Comparison of ENCODE assay signal across 16 cellular contexts in genomic region chr5:171412186-171412585, GRCh38. TPM values are rescaled to one million over a fixed set of nuclear protein-coding genes. Genes with fewer than 3 reads are reported as not detected.
DNase-seq lines count a peak whose midpoint lies in the region; ATAC-seq, FAIRE-seq and TF ChIP-seq lines count a peak whose summit lies in the region.
"Had no signal": no experiment of that assay in that cellular context is flagged by ENCODE, and none has a peak within 500 bp of the region (broad histone marks: within the 10 kb centered on the region; RNA-seq: fewer than 3 reads in every experiment).

No MANE protein-coding gene starts in this region.

- peaks cover 3% of the 10 kb centered on the region for H3K9me3 Mint-ChIP-seq in glutamatergic neuron (ENCODE audit: unreplicated experiment)
- H3K9me3 Mint-ChIP-seq: CD4-positive, CD25-positive, alpha-beta regulatory T cell had no signal

- POLR2A ChIA-PET in A549 (lab: Yijun Ruan, JAX) (no interaction called here), K562 (lab: Yijun Ruan, JAX) (no interaction called here)

- H3K36me3 ChIP-seq in K562 (ENCODE audit: control insufficient read depth, insufficient read depth, low read length), result peaks cover 63% of the 10 kb centered on the region

- CTCF ChIA-PET in A549 (lab: Yijun Ruan, JAX) (interaction anchor here (1.2 kb wide), 1 partner anchor 70 kb away, joined by 4 read pairs; no protein-coding TSS in a partner anchor), K562 (lab: Yijun Ruan, JAX; ENCODE audit: low intra/inter-chr PET ratio) (no interaction called here)

- H3K79me2 ChIP-seq in K562 (ENCODE audit: control insufficient read depth, insufficient read depth, low read length), result peaks cover 29% of the 10 kb centered on the region

- DNase-seq in A549 (ENCODE audit: low read depth in 1 of 2, low spot score in 1 of 2) (no peak), GM12891 (ENCODE audit: insufficient read length, low spot score) (no peak), T-helper 17 cell (no peak), K562 (ENCODE audit: extremely low read depth in 1 of 4, low spot score in 3 of 4) (no peak), glutamatergic neuron (no peak)
- no peak for DNase-seq in effector CD4-positive, alpha-beta T cell
- DNase-seq: Caco-2; CD4-positive, CD25-positive, alpha-beta regulatory T cell; DMS53; IMR-90; NCI-H187; NCI-H446; NK-92 treated with Interleukin-12 subunit alpha and Interleukin-12 subunit beta, amount 100 ng/mL, for 24 hours; SHP77 treated with DMSO at 0.1 percent for 48 hours had no signal

- H3K9me3 ChIP-seq in A549 (no peaks in the 10 kb centered on the region), T-helper 17 cell (ENCODE audit: control insufficient read depth, low read length, poor library complexity, severe bottlenecking) (no peaks in the 10 kb centered on the region), K562 (replicated peaks; ENCODE audit: control insufficient read depth, insufficient read depth, low read depth, low read length) (no peaks in the 10 kb centered on the region)
- H3K9me3 ChIP-seq: Caco-2 had no signal

- H3K27ac ChIP-seq in A549, result no peak overlapping the region
- H3K27ac ChIP-seq in K562 (ENCODE audit: extremely low read depth, low read depth, low read length), result no peak overlapping the region

- intact Hi-C loops in K562 (cut with micrococcal nuclease), result no loop called here

- TF ChIP-seq POLR2A in A549 (IDR thresholded peaks at IDR 0.05; ENCODE audit: low read length) (no peak), GM12891 (IDR thresholded peaks at IDR 0.05; ENCODE audit: low read depth, low read length) (peak; percentile 73), K562 (conservative IDR thresholded peaks at IDR 0.05) (peak; percentile 27)

- FAIRE-seq in A549 (lab: Jason Lieb, UNC), result no peak
- FAIRE-seq in GM12891 (lab: Jason Lieb, UNC), result no peak
- FAIRE-seq in K562 (lab: Jason Lieb, UNC), result no peak

- H3K4me1 Mint-ChIP-seq in T-helper 17 cell (peaks cover 26% of the 10 kb centered on the region), glutamatergic neuron (ENCODE audit: low read depth, unreplicated experiment) (no peaks in the 10 kb centered on the region)

- no peak overlapping the region for H3K4me3 ChIP-seq in A549
- H3K4me3 ChIP-seq in K562, result no peak overlapping the region

- BruUV-seq in K562 (replicated peaks; lab: Mats Ljungman, UMichigan), result no TSS peak

- H3K27me3 Mint-ChIP-seq in T-helper 17 cell (no peaks in the 10 kb centered on the region), glutamatergic neuron (ENCODE audit: unreplicated experiment) (no peaks in the 10 kb centered on the region)
- H3K27me3 Mint-ChIP-seq: B cell; CD4-positive, CD25-positive, alpha-beta regulatory T cell had no signal

- H3K9me1 ChIP-seq in K562 (ENCODE audit: control insufficient read depth, insufficient read depth, low read length), result no peaks in the 10 kb centered on the region

- no peak overlapping the region for H3K9ac ChIP-seq in K562 (ENCODE audit: insufficient read depth in 1 of 2, low read depth in 2 of 2, low read length in 2 of 2)

- H2AFZ ChIP-seq in K562 (ENCODE audit: low read depth, low read length), result no peak overlapping the region

- peaks cover 23% of the 10 kb centered on the region for H4K20me1 ChIP-seq in K562 (replicated peaks; ENCODE audit: control insufficient read depth, insufficient read depth, low read length)

- TF ChIP-seq EP300 in A549 (IDR thresholded peaks at IDR 0.05) (no peak), K562 (IDR thresholded peaks at IDR 0.05; ENCODE audit: low read length) (no peak)

- TF ChIP-seq RAD21 in A549 (conservative IDR thresholded peaks at IDR 0.05 in 1 of 2, IDR thresholded peaks at IDR 0.05 in 1 of 2), result no peak
- TF ChIP-seq RAD21 in K562 (CRISPR knock-in tag; conservative IDR thresholded peaks at IDR 0.05 in 1 of 2, IDR thresholded peaks at IDR 0.05 in 1 of 2), result no peak

- no peaks in the 10 kb centered on the region for H3K27me3 ChIP-seq in K562 (ENCODE audit: control insufficient read depth in 2 of 2, insufficient read depth in 2 of 2, low read length in 2 of 2)

- no peak for TF ChIP-seq CTCF in A549 (IDR thresholded peaks at IDR 0.05)
- TF ChIP-seq CTCF in K562 (IDR thresholded peaks at IDR 0.05 in 2 of 3, conservative IDR thresholded peaks at IDR 0.05 in 1 of 3; ENCODE audit: insufficient read depth in 2 of 3, low read depth in 1 of 3, low read length in 3 of 3), result no peak
- no peak for TF ChIP-seq CTCF in glutamatergic neuron (IDR thresholded peaks at IDR 0.05; ENCODE audit: partially characterized antibody, unreplicated experiment)

- peak overlapping the region; percentile 51 for H3K27ac Mint-ChIP-seq in T-helper 17 cell
- H3K27ac Mint-ChIP-seq in glutamatergic neuron (ENCODE audit: unreplicated experiment), result no peak overlapping the region
- H3K27ac Mint-ChIP-seq: B cell had no signal

- peaks cover 4% of the 10 kb centered on the region for H3K36me3 Mint-ChIP-seq in T-helper 17 cell (ENCODE audit: low read depth)
- no peaks in the 10 kb centered on the region for H3K36me3 Mint-ChIP-seq in glutamatergic neuron (ENCODE audit: unreplicated experiment)

- ATAC-seq in A549 (no peak), T-helper 17 cell (no peak), K562 (no peak), GM21786 (IDR thresholded peaks at IDR 0.05; ENCODE audit: unreplicated experiment) (no peak)

- H3K4me2 ChIP-seq in A549 (no peak overlapping the region), K562 (ENCODE audit: insufficient read depth, low read length) (no peak overlapping the region)

- in situ Hi-C loops in K562 (cut with MboI), result loop anchor here (10.0 kb wide), 1 partner anchor 623 kb away; no protein-coding TSS in a partner anchor

- WGBS in A549 (ENCODE audit: missing lambda C conversion rate), result 92% methylated on average over 5 of the region's 5 CpGs
- WGBS in K562 (ENCODE audit: insufficient coverage, low coverage, missing lambda C conversion rate), result 97% methylated on average over 5 of the region's 5 CpGs

- peaks cover 31% of the 10 kb centered on the region; the same call in 2 of the 3 replicates for H3K4me1 ChIP-seq in A549
- peaks cover 0 to 13% of the 10 kb centered on the region in 2 experiments; a peak in 2 of 5 replicates for H3K4me1 ChIP-seq in K562 (replicated peaks in 1 of 2; ENCODE audit: control insufficient read depth in 2 of 2, insufficient read depth in 2 of 2, low read length in 2 of 2)
- H3K4me1 ChIP-seq: Caco-2 had no signal

- H3K4me3 Mint-ChIP-seq in T-helper 17 cell (no peak overlapping the region), glutamatergic neuron (ENCODE audit: unreplicated experiment) (no peak overlapping the region)
- H3K4me3 Mint-ChIP-seq: B cell; CD4-positive, CD25-positive, alpha-beta regulatory T cell had no signal

RNA-seq across cellular contexts. Expression of gene FGF18, which starts 7.3 kb away (rescaled TPM):
- 0.11 and 0.16 TPM in 2 replicates for polyA plus RNA-seq in A549 (2011; rRNA removed)
- 0.17 and 0.19 TPM in 2 replicates for polyA plus RNA-seq in A549 (2012; cell fraction: cytosol; rRNA removed)
- 0.41 and 0.86 TPM in 2 replicates for polyA plus RNA-seq in A549 (2012; cell fraction: nucleus; rRNA removed)
- polyA plus RNA-seq in A549 (2017; fragmentation: RNase III; extraction: RNeasy Plus Mini Kit Qiagen cat#74134 plus additional on column Dnase treatment), result 0.09 to 0.34 TPM (median 0.18 TPM) in 3 replicates
- not detected in 2 replicates for polyA minus RNA-seq in A549 (2011; rRNA and poly(A)+ RNA removed)
- polyA plus RNA-seq in GM12891 (2012; ENCODE audit: low read depth, missing spikeins), result 0.17 TPM
- total RNA-seq in T-helper 17 cell, result under 1 TPM; 0.44 to 0.50 TPM
- total RNA-seq in K562 (2011; cell fraction: chromatin; rRNA removed; ENCODE audit: low replicate concordance), result 0.21 TPM in 1 of 2 replicates, not detected in the other
- 0.17 TPM in 1 of 2 replicates, not detected in the other for total RNA-seq in K562 (2011; cell fraction: nucleolus; rRNA removed)
- not detected in 2 replicates for total RNA-seq in K562 (2011; cell fraction: nucleoplasm; rRNA removed)
- 0.05 TPM in 1 of 2 replicates, not detected in the other for total RNA-seq in K562 (2014; rRNA removed)
- not detected in 2 replicates for total RNA-seq in K562 (2014; rRNA removed; fragmentation: Illumina TruSeq; extraction: Trizol)
- not detected in 2 replicates for total RNA-seq in K562 (2015; rRNA removed; fragmentation: Illumina TruSeq; extraction: Trizol)
- 0.18 TPM in 1 of 2 replicates, not detected in the other for total RNA-seq in K562 (2021)
- polyA plus RNA-seq in K562 (2011; rRNA removed), result not detected in 2 replicates
- 0.06 TPM in 1 of 2 replicates, not detected in the other for polyA plus RNA-seq in K562 (2011; cell fraction: cytosol; rRNA removed)
- polyA plus RNA-seq in K562 (2011; cell fraction: nucleus; rRNA removed), result 0.11 and 0.22 TPM in 2 replicates
- 0.04 and 0.05 TPM in 2 replicates for polyA plus RNA-seq in K562 (2012)
- polyA plus RNA-seq in K562 (2014; fragmentation: Illumina TruSeq; extraction: Trizol), result not detected in 2 replicates
- polyA plus RNA-seq in K562 (2014; fragmentation: Nextera tagmentation; extraction: Ambion mirVana), result not detected
- 0.11 TPM in 1 of 2 replicates, not detected in the other for polyA plus RNA-seq in K562 (2014; rRNA removed)
- not detected in 2 replicates for polyA minus RNA-seq in K562 (2011; rRNA and poly(A)+ RNA removed)
- polyA minus RNA-seq in K562 (2011; cell fraction: cytosol; rRNA and poly(A)+ RNA removed), result not detected in 2 replicates
- 0.13 and 0.22 TPM in 2 replicates for polyA minus RNA-seq in K562 (2011; cell fraction: nucleus; rRNA and poly(A)+ RNA removed)
- total RNA-seq in glutamatergic neuron (ENCODE audit: unreplicated experiment), result 26.3 TPM
- total RNA-seq: IMR-90 had no signal

RNA-seq across cellular contexts. Expression of gene NPM1, which starts 24.5 kb away (rescaled TPM):
- polyA plus RNA-seq in A549 (2011; rRNA removed), result 2,566 and 3,380 TPM in 2 replicates
- polyA plus RNA-seq in A549 (2012; cell fraction: cytosol; rRNA removed), result 3,631 and 5,963 TPM in 2 replicates
- 379 and 644 TPM in 2 replicates for polyA plus RNA-seq in A549 (2012; cell fraction: nucleus; rRNA removed)
- 4,830 to 6,153 TPM (median 5,196 TPM) in 3 replicates for polyA plus RNA-seq in A549 (2017; fragmentation: RNase III; extraction: RNeasy Plus Mini Kit Qiagen cat#74134 plus additional on column Dnase treatment)
- polyA minus RNA-seq in A549 (2011; rRNA and poly(A)+ RNA removed), result 928 and 1,367 TPM in 2 replicates
- polyA plus RNA-seq in GM12891 (2012; ENCODE audit: low read depth, missing spikeins), result 4,411 TPM
- 1,000 to 10,000 TPM; 1,005 to 1,022 TPM for total RNA-seq in T-helper 17 cell
- 380 and 708 TPM in 2 replicates for total RNA-seq in K562 (2011; cell fraction: chromatin; rRNA removed; ENCODE audit: low replicate concordance)
- 320 and 388 TPM in 2 replicates for total RNA-seq in K562 (2011; cell fraction: nucleolus; rRNA removed)
- total RNA-seq in K562 (2011; cell fraction: nucleoplasm; rRNA removed), result 349 and 479 TPM in 2 replicates
- total RNA-seq in K562 (2014; rRNA removed), result 2,275 and 2,438 TPM in 2 replicates
- 6,105 and 6,135 TPM in 2 replicates for total RNA-seq in K562 (2014; rRNA removed; fragmentation: Illumina TruSeq; extraction: Trizol)
- total RNA-seq in K562 (2015; rRNA removed; fragmentation: Illumina TruSeq; extraction: Trizol), result 5,186 and 5,639 TPM in 2 replicates
- total RNA-seq in K562 (2021), result 2,894 and 2,951 TPM in 2 replicates
- polyA plus RNA-seq in K562 (2011; rRNA removed), result 2,553 and 3,164 TPM in 2 replicates
- polyA plus RNA-seq in K562 (2011; cell fraction: cytosol; rRNA removed), result 324 and 4,326 TPM in 2 replicates
- polyA plus RNA-seq in K562 (2011; cell fraction: nucleus; rRNA removed), result 680 and 968 TPM in 2 replicates
- 3,341 and 5,906 TPM in 2 replicates for polyA plus RNA-seq in K562 (2012)
- polyA plus RNA-seq in K562 (2014; fragmentation: Illumina TruSeq; extraction: Trizol), result 4,182 and 5,696 TPM in 2 replicates
- 1,000 to 10,000 TPM; 4,099 to 6,909 TPM for polyA plus RNA-seq in K562 (2014; fragmentation: Nextera tagmentation; extraction: Ambion mirVana)
- 2,789 and 6,654 TPM in 2 replicates for polyA plus RNA-seq in K562 (2014; rRNA removed)
- 1,992 and 2,499 TPM in 2 replicates for polyA minus RNA-seq in K562 (2011; rRNA and poly(A)+ RNA removed)
- polyA minus RNA-seq in K562 (2011; cell fraction: cytosol; rRNA and poly(A)+ RNA removed), result 3,102 and 3,979 TPM in 2 replicates
- polyA minus RNA-seq in K562 (2011; cell fraction: nucleus; rRNA and poly(A)+ RNA removed), result 305 and 418 TPM in 2 replicates
- total RNA-seq in glutamatergic neuron (ENCODE audit: unreplicated experiment), result 600 TPM

Comparison
In these comparisons a context has a peak if more than half of its experiments do, and no peak if none do; other contexts are left out.
1. RNA of gene FGF18, which starts 7.3 kb away (total RNA-seq): 26.3 TPM in glutamatergic neuron (single experiment); 0.44 to 0.50 TPM in T-helper 17 cell and 0.05 to 0.21 TPM in K562; every median in the first group is over 10 times any median in the second.
2. Of the 35 proteins assayed by ChIP-seq in both K562 and A549: peak only in K562: POLR2A; only in A549: POLR2AphosphoS2; in both: none; in neither: 33.